In genomic region chr12:45415393-45415817, GRCh38 we compare ENCODE assay signal across 9 cellular contexts.
DNase-seq lines count a peak whose midpoint lies in the region; ATAC-seq and TF ChIP-seq lines count a peak whose summit lies in the region.
"Had no signal": no experiment of that assay in that cellular context is flagged by ENCODE, and none has a peak within 500 bp of the region (broad histone marks: within the 10 kb centered on the region; RNA-seq: fewer than 3 reads in every experiment).

No MANE protein-coding gene starts in this region.

- no peak for TF ChIP-seq EP300 in upper lobe of left lung (IDR thresholded peaks at IDR 0.05)

- H3K79me2 ChIP-seq in OCI-LY7 (ENCODE audit: insufficient read depth, low read depth, low read length) = no peaks in the 10 kb centered on the region

- 68 to 72% methylated on average over 4 of the region's 4 CpGs for WGBS in upper lobe of left lung, 2 donors

- peak; percentile 9 for DNase-seq in DMS53 treated with DMSO at 0.1 percent for 48 hours (lab: John Stamatoyannopoulos, UW; ENCODE audit: unreplicated experiment)
- DNase-seq in GM20000 (ENCODE audit: low spot score) = peak; percentile 56
- peak; percentile 38 for DNase-seq in activated CD8-positive, alpha-beta T cell treated with anti-CD3 and anti-CD28 coated beads for 36 hours
- DNase-seq in iris pigment epithelial cell (ENCODE audit: low read depth) = peak; percentile 100
- DNase-seq in upper lobe of left lung = peak in 1 of 2 donors; percentile 23
- no peak for DNase-seq in OCI-LY7 (ENCODE audit: low spot score)
- DNase-seq in ecto neural progenitor cell (ENCODE audit: low spot score) = no peak
- DNase-seq: natural killer cell had no signal

- POLR2A ChIA-PET in activated CD8-positive, alpha-beta T cell treated with anti-CD3 and anti-CD28 coated beads for 36 hours (lab: Charles Lee) = interaction anchor here (1.9 kb wide), 1 partner anchor 10 kb away, joined by 4 read pairs; no protein-coding TSS in a partner anchor
- POLR2A ChIA-PET in OCI-LY7 (lab: Charles Lee) = interaction anchor here (0.6 kb wide), 1 partner anchor 444 kb away, joined by 3 read pairs; no protein-coding TSS in a partner anchor

- no TSS peak for BruUV-seq in OCI-LY7 (replicated peaks; lab: Mats Ljungman, UMichigan)

- H3K9me3 ChIP-seq in upper lobe of left lung (no peaks in the 10 kb centered on the region), OCI-LY7 (ENCODE audit: low read length) (no peaks in the 10 kb centered on the region)

- H3K36me3 Mint-ChIP-seq in activated CD8-positive, alpha-beta T cell treated with anti-CD3 and anti-CD28 coated beads for 36 hours (ENCODE audit: low read depth) = peaks cover 13% of the 10 kb centered on the region
- H3K36me3 Mint-ChIP-seq: natural killer cell had no signal

- H3K9me2 ChIP-seq in OCI-LY7 (ENCODE audit: insufficient read depth, low read length) = no peaks in the 10 kb centered on the region

- no peak overlapping the region for H3K4me3 Mint-ChIP-seq in activated CD8-positive, alpha-beta T cell treated with anti-CD3 and anti-CD28 coated beads for 36 hours
- H3K4me3 Mint-ChIP-seq: natural killer cell had no signal

- H3K4me1 ChIP-seq in upper lobe of left lung (no peaks in the 10 kb centered on the region), OCI-LY7 (ENCODE audit: insufficient read depth, low read length, poor library complexity, severe bottlenecking) (peaks cover under 1% of the 10 kb centered on the region)

- H3K27me3 Mint-ChIP-seq in activated CD8-positive, alpha-beta T cell treated with anti-CD3 and anti-CD28 coated beads for 36 hours = no peaks in the 10 kb centered on the region

- intact Hi-C loops in activated CD8-positive, alpha-beta T cell treated with anti-CD3 and anti-CD28 coated beads for 36 hours (cut with micrococcal nuclease) = no loop called here
- intact Hi-C loops in OCI-LY7 (cut with micrococcal nuclease; ENCODE audit: unreplicated experiment) = no loop called here

- peaks cover 6 to 77% (median 25%) of the 10 kb centered on the region in 4 donors for H3K36me3 ChIP-seq in upper lobe of left lung
- H3K36me3 ChIP-seq in OCI-LY7 (ENCODE audit: insufficient read depth, low read length) = peaks cover 7% of the 10 kb centered on the region; the same call in 1 of the 2 replicates

- H3K27me3 ChIP-seq in upper lobe of left lung = no peaks in the 10 kb centered on the region

- H3K4me3 ChIP-seq in upper lobe of left lung (no peak overlapping the region), OCI-LY7 (ENCODE audit: low read depth, low read length, poor library complexity, severe bottlenecking) (no peak overlapping the region)

- CTCF ChIA-PET in activated CD8-positive, alpha-beta T cell treated with anti-CD3 and anti-CD28 coated beads for 36 hours (lab: Charles Lee) = no interaction called here
- CTCF ChIA-PET in OCI-LY7 (lab: Charles Lee; ENCODE audit: unreplicated experiment) = no interaction called here

- H2AFZ ChIP-seq in OCI-LY7 (ENCODE audit: low read length) = no peak overlapping the region

- TF ChIP-seq CTCF in GM20000 (IDR thresholded peaks at IDR 0.05; ENCODE audit: extremely low read depth, missing control alignments) (no peak), upper lobe of left lung (IDR thresholded peaks at IDR 0.05) (no peak), OCI-LY7 (conservative IDR thresholded peaks at IDR 0.05; ENCODE audit: low read length) (no peak)
- no peak for TF ChIP-seq CTCF in activated CD8-positive, alpha-beta T cell treated with anti-CD3 and anti-CD28 coated beads for 36 hours (IDR thresholded peaks at IDR 0.05)

- H3K4me2 ChIP-seq in OCI-LY7 (ENCODE audit: low read length) = no peak overlapping the region

- H3K27ac Mint-ChIP-seq in activated CD8-positive, alpha-beta T cell treated with anti-CD3 and anti-CD28 coated beads for 36 hours = no peak overlapping the region
- H3K27ac Mint-ChIP-seq: natural killer cell had no signal

- H3K27ac ChIP-seq in upper lobe of left lung (no peak overlapping the region), OCI-LY7 (ENCODE audit: low read depth, low read length, poor library complexity, severe bottlenecking) (no peak overlapping the region)

- H4K20me1 ChIP-seq in OCI-LY7 (ENCODE audit: insufficient read depth, low read length) = no peaks in the 10 kb centered on the region

- no peak for TF ChIP-seq POLR2A in upper lobe of left lung (IDR thresholded peaks at IDR 0.05)

- no peaks in the 10 kb centered on the region for H3K9me3 Mint-ChIP-seq in activated CD8-positive, alpha-beta T cell treated with anti-CD3 and anti-CD28 coated beads for 36 hours
- H3K9me3 Mint-ChIP-seq: natural killer cell had no signal

- H3K4me1 Mint-ChIP-seq in activated CD8-positive, alpha-beta T cell treated with anti-CD3 and anti-CD28 coated beads for 36 hours (ENCODE audit: low read depth) = peaks cover 3% of the 10 kb centered on the region

- ATAC-seq in HG03460 (IDR thresholded peaks at IDR 0.05; ENCODE audit: unreplicated experiment) (peak; percentile 97), upper lobe of left lung (ENCODE audit: low FRiP score in 2 of 2) (peak; percentile 65 to 93)
- peak; percentile 98 for ATAC-seq in activated CD8-positive, alpha-beta T cell treated with anti-CD3 and anti-CD28 coated beads for 36 hours

Comparison
In these comparisons a context has a peak if more than half of its experiments do, and no peak if none do; other contexts are left out.
1. DNase-seq: peak in DMS53 treated with DMSO at 0.1 percent for 48 hours (single experiment), GM20000 (single experiment), activated CD8-positive, alpha-beta T cell treated with anti-CD3 and anti-CD28 coated beads for 36 hours (single experiment) and iris pigment epithelial cell (single experiment); none in OCI-LY7 (single experiment) and ecto neural progenitor cell (single experiment).
2. Peak in every context shown above with its lines, with median percentiles within 50 percentile points of each other: ATAC-seq.